In the genomic region with DNA sequence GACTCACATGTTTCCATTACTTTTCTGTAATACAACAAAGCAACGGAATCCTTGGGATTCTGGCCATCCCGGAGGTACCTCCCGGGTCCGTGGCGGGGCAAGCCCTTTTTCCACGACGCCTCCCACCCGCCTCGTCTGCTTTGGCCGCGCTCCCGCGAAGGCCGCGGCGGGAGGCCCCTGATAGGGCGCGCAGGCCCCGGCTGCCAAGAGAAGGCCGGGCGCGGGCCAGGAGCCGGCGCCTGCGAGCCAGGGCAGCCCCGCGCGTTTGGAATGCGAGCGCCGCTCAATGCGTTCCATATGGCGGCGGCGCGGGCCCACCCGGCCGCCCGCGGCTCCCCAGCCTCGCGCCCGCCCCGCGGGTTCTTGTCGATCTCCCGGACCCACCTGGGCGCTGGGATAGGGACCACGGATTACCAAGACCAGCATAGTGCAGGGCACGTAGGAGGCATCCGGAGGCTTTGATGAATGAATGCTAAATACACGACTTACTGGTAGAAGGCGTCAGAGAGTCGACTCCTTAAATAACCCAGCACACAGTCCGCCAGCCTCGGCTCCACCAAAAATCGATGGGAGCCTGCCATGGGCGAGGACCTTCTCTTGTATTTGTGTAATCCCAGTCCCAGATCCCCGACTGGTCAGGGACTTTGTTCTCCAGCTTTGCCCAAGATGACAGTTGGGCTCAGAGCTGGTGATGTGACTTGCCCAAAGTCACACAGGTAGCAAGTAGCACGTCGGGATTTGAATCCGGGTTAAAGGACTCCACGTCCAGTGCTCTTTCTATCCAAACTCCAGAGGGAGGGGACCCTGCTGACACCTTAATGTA, we compare ENCODE assay signal across 9 cellular contexts. TPM values are rescaled to one million over a fixed set of nuclear protein-coding genes. Genes with fewer than 3 reads are reported as not detected.
DNase-seq lines count a peak whose midpoint lies in the region; ATAC-seq, FAIRE-seq and TF ChIP-seq lines count a peak whose summit lies in the region.
"Had no signal": no experiment of that assay in that cellular context is flagged by ENCODE, and none has a peak within 500 bp of the region (broad histone marks: within the 10 kb centered on the region; RNA-seq: fewer than 3 reads in every experiment).

No MANE protein-coding gene starts in this region.

- no TSS peak for BruUV-seq in GM12878 (replicated peaks; lab: Mats Ljungman, UMichigan)

- no peak overlapping the region for H3K4me3 ChIP-seq in GM12878
- peak overlapping the region; percentile 36 for H3K4me3 ChIP-seq in suprapubic skin

- FAIRE-seq in GM12878 (lab: Jason Lieb, UNC): no peak

- in situ Hi-C loops in GM12878 (cut with MboI): no loop called here

- 97% methylated on average over 51 of the region's 63 CpGs for WGBS in GM12878 (ENCODE audit: insufficient coverage, insufficient replicate concordance, low lambda C conversion rate, missing lambda C conversion rate)
- WGBS in suprapubic skin: 38% methylated on average over 22 of the region's 63 CpGs

- H3K9me3 ChIP-seq in GM12878 (replicated peaks; ENCODE audit: control insufficient read depth, insufficient read depth, low read length) (no peaks in the 10 kb centered on the region), suprapubic skin (no peaks in the 10 kb centered on the region)

- H3K4me1 Mint-ChIP-seq in activated CD4-positive, alpha-beta T cell treated with anti-CD3 and anti-CD28 coated beads, Interleukin-2, amount 10 ng/mL, durations not matched to agents 24 days and 14 days: peaks cover 79% of the 10 kb centered on the region

- POLR2A ChIA-PET in GM12878 (lab: Charles Lee): interaction anchor here (1.2 to 15.6 kb wide), 6 partner anchors 8 to 34 kb away, joined by 3 to 383 read pairs (median 12); a partner anchor contains a TSS

- no peaks in the 10 kb centered on the region for H3K27me3 Mint-ChIP-seq in activated CD4-positive, alpha-beta T cell treated with anti-CD3 and anti-CD28 coated beads, Interleukin-2, amount 10 ng/mL, durations not matched to agents 24 days and 14 days

- TF ChIP-seq RAD21 in GM12878 (IDR thresholded peaks at IDR 0.05; ENCODE audit: insufficient read depth, low read depth, low read length): no peak

- no peak for DNase-seq in activated CD4-positive, alpha-beta T cell treated with anti-CD3 and anti-CD28 coated beads, Interleukin-2, amount 10 ng/mL, durations not matched to agents 24 days and 14 days
- DNase-seq in activated CD4-positive, alpha-beta T cell treated with anti-CD3 and anti-CD28 coated beads, Interleukin-2, amount 50 U/mL, for 4 hours: no peak
- DNase-seq in GM12878 (ENCODE audit: low read depth, low spot score): no peak
- peak; percentile 81 for DNase-seq in iPS-NIHi11 (ENCODE audit: low spot score)
- no peak for DNase-seq in suprapubic skin (ENCODE audit: low spot score in 2 of 2)
- DNase-seq in D341Med (ENCODE audit: low spot score): no peak
- no peak for DNase-seq in NCI-H1930 (lab: John Stamatoyannopoulos, UW)
- DNase-seq: stimulated activated CD4-positive, alpha-beta T cell treated with anti-CD3 and anti-CD28 coated beads, Interleukin-1b, Interleukin-23, amount 100 ng/mL, for 48 hours had no signal

- ATAC-seq in GM12878 (no peak), HG02970 (IDR thresholded peaks at IDR 0.05; ENCODE audit: low FRiP score, unreplicated experiment) (no peak)

- SMC1A ChIA-PET in GM12878 (lab: Charles Lee; ENCODE audit: uncharacterized antibody, unreplicated experiment): interaction anchor here (0.6 to 23.6 kb wide), 7 partner anchors 10 to 303 kb away, joined by 3 to 522 read pairs (median 4); a partner anchor contains a TSS

- CTCF ChIA-PET in GM12878 (lab: Yijun Ruan, JAX): interaction anchor here (1.3 to 2.3 kb wide), 5 partner anchors 13 to 41 kb away, joined by 3 to 8 read pairs (median 4); no protein-coding TSS in a partner anchor

- H3K27ac Mint-ChIP-seq in activated CD4-positive, alpha-beta T cell treated with anti-CD3 and anti-CD28 coated beads, Interleukin-2, amount 10 ng/mL, durations not matched to agents 24 days and 14 days: peak overlapping the region; percentile 99

- H3K4me3 Mint-ChIP-seq in activated CD4-positive, alpha-beta T cell treated with anti-CD3 and anti-CD28 coated beads, Interleukin-2, amount 10 ng/mL, durations not matched to agents 24 days and 14 days: no peak overlapping the region

- peaks cover 41% of the 10 kb centered on the region for H3K36me3 Mint-ChIP-seq in activated CD4-positive, alpha-beta T cell treated with anti-CD3 and anti-CD28 coated beads, Interleukin-2, amount 10 ng/mL, durations not matched to agents 24 days and 14 days (ENCODE audit: low read depth)

- intact Hi-C loops in activated CD4-positive, alpha-beta T cell treated with anti-CD3 and anti-CD28 coated beads, Interleukin-2, amount 10 ng/mL, durations not matched to agents 24 days and 14 days (cut with micrococcal nuclease): loop anchor here (5.0 kb wide), 1 partner anchor 137 kb away; no protein-coding TSS in a partner anchor
- intact Hi-C loops in GM12878 (cut with micrococcal nuclease; ENCODE audit: unreplicated experiment): no loop called here

- peak; percentile 39 for TF ChIP-seq POLR2A in GM12878 (IDR thresholded peaks at IDR 0.05; ENCODE audit: low read depth, low read length)
- TF ChIP-seq POLR2A in suprapubic skin (IDR thresholded peaks at IDR 0.05): no peak

- H3K9ac ChIP-seq in GM12878 (ENCODE audit: control insufficient read depth, insufficient read depth, low read length): no peak overlapping the region

- no peaks in the 10 kb centered on the region for H4K20me1 ChIP-seq in GM12878 (ENCODE audit: control insufficient read depth, insufficient read depth)

- H3K4me1 ChIP-seq in GM12878 (ENCODE audit: control insufficient read depth, insufficient read depth, low read length) (peaks cover 67% of the 10 kb centered on the region), suprapubic skin (peaks cover 25% of the 10 kb centered on the region)

- no peak overlapping the region for H2AFZ ChIP-seq in GM12878 (ENCODE audit: control insufficient read depth, low read depth, low read length)

- RAD21 ChIA-PET in GM12878 (lab: Charles Lee; ENCODE audit: unreplicated experiment): interaction anchor here (0.6 to 8.7 kb wide), 9 partner anchors 8 to 101 kb away, joined by 3 to 104 read pairs (median 6); a partner anchor contains a TSS

- no peak overlapping the region for H3K27ac ChIP-seq in GM12878 (ENCODE audit: control insufficient read depth, insufficient read depth)
- peak overlapping the region; percentile 71 for H3K27ac ChIP-seq in suprapubic skin

- H3K9me3 Mint-ChIP-seq in activated CD4-positive, alpha-beta T cell treated with anti-CD3 and anti-CD28 coated beads, Interleukin-2, amount 10 ng/mL, durations not matched to agents 24 days and 14 days: no peaks in the 10 kb centered on the region

- H3K36me3 ChIP-seq in GM12878 (ENCODE audit: control insufficient read depth in 2 of 2, insufficient read depth in 2 of 2, low read length in 1 of 2) (no peaks in the 10 kb centered on the region), suprapubic skin (no peaks in the 10 kb centered on the region)

- no peak for TF ChIP-seq EP300 in GM12878 (IDR thresholded peaks at IDR 0.05; ENCODE audit: borderline replicate concordance in 1 of 2, control insufficient read depth in 1 of 2, low read depth in 2 of 2, low read length in 2 of 2)
- TF ChIP-seq EP300 in suprapubic skin (IDR thresholded peaks at IDR 0.05): no peak

- H3K27me3 ChIP-seq in GM12878 (replicated peaks in 1 of 2; ENCODE audit: control insufficient read depth in 2 of 2, insufficient read depth in 2 of 2, low read length in 1 of 2) (no peaks in the 10 kb centered on the region), suprapubic skin (no peaks in the 10 kb centered on the region)

- no peak overlapping the region for H3K4me2 ChIP-seq in GM12878 (ENCODE audit: control insufficient read depth, insufficient read depth)

- H3K79me2 ChIP-seq in GM12878 (ENCODE audit: control insufficient read depth, insufficient read depth, low read length): no peaks in the 10 kb centered on the region

- no peak for TF ChIP-seq CTCF in GM12878 (IDR thresholded peaks at IDR 0.05 in 2 of 3, conservative IDR thresholded peaks at IDR 0.05 in 1 of 3; ENCODE audit: control insufficient read depth in 2 of 3, extremely low read depth in 1 of 3, insufficient read depth in 1 of 3, low read depth in 3 of 3, low read length in 3 of 3)
- TF ChIP-seq CTCF in suprapubic skin (IDR thresholded peaks at IDR 0.05): no peak

RNA-seq across cellular contexts. Expression of a gene that starts 17.6 kb away (rescaled TPM):
- total RNA-seq in activated CD4-positive, alpha-beta T cell treated with anti-CD3 and anti-CD28 coated beads, Interleukin-2, amount 10 ng/mL, durations not matched to agents 24 days and 14 days: 132 and 144 TPM in 2 replicates
- 127 and 130 TPM in 2 replicates for total RNA-seq in GM12878 (2013; cell fraction: nucleolus; rRNA removed)
- 74.9 and 81.1 TPM in 2 replicates for total RNA-seq in GM12878 (2014; rRNA removed)
- 63.1 and 74.8 TPM in 2 replicates for total RNA-seq in GM12878 (2014; rRNA removed; fragmentation: Illumina TruSeq; extraction: Trizol)
- total RNA-seq in GM12878 (2021): 116 and 133 TPM in 2 replicates
- polyA plus RNA-seq in GM12878 (2011; ENCODE audit: low read depth): 38.7 TPM
- 45.5 and 71.1 TPM in 2 replicates for polyA plus RNA-seq in GM12878 (2011; rRNA removed)
- polyA plus RNA-seq in GM12878 (2011; cell fraction: cytosol; rRNA removed): 118 and 119 TPM in 2 replicates
- 334 and 350 TPM in 2 replicates for polyA plus RNA-seq in GM12878 (2011; cell fraction: nucleus; rRNA removed)
- 63.6 and 78.6 TPM in 2 replicates for polyA plus RNA-seq in GM12878 (2012)
- polyA plus RNA-seq in GM12878 (2014; fragmentation: Illumina TruSeq; extraction: Trizol): 64.7 and 94.2 TPM in 2 replicates
- polyA plus RNA-seq in GM12878 (2014; fragmentation: Nextera tagmentation; extraction: Ambion mirVana): 10 to 100 TPM; 26.0 to 50.2 TPM
- 98.6 and 106 TPM in 2 replicates for polyA plus RNA-seq in GM12878 (2014; rRNA removed)
- polyA plus RNA-seq in GM12878 (2016; fragmentation: Nextera tagmentation; extraction: Ambion mirVana): 100 to 1,000 TPM in 1 of 2 experiments, 10 to 100 TPM in 1; 97.9 to 113 TPM
- polyA minus RNA-seq in GM12878 (2011; rRNA and poly(A)+ RNA removed): 85.9 and 103 TPM in 2 replicates
- 31.7 and 47.3 TPM in 2 replicates for polyA minus RNA-seq in GM12878 (2011; cell fraction: cytosol; rRNA and poly(A)+ RNA removed)
- polyA minus RNA-seq in GM12878 (2011; cell fraction: nucleus; rRNA and poly(A)+ RNA removed): 69.5 and 128 TPM in 2 replicates
- total RNA-seq in suprapubic skin: 10 to 100 TPM; 11.3 to 15.5 (median 13.8) TPM

RNA-seq across cellular contexts. Expression of a gene that starts 32.0 kb away (rescaled TPM):
- total RNA-seq in activated CD4-positive, alpha-beta T cell treated with anti-CD3 and anti-CD28 coated beads, Interleukin-2, amount 10 ng/mL, durations not matched to agents 24 days and 14 days: 164 and 166 TPM in 2 replicates
- 317 and 349 TPM in 2 replicates for total RNA-seq in GM12878 (2013; cell fraction: nucleolus; rRNA removed)
- total RNA-seq in GM12878 (2014; rRNA removed): 144 and 153 TPM in 2 replicates
- 111 and 116 TPM in 2 replicates for total RNA-seq in GM12878 (2014; rRNA removed; fragmentation: Illumina TruSeq; extraction: Trizol)
- 163 and 164 TPM in 2 replicates for total RNA-seq in GM12878 (2021)
- 44.2 TPM for polyA plus RNA-seq in GM12878 (2011; ENCODE audit: low read depth)
- 106 and 147 TPM in 2 replicates for polyA plus RNA-seq in GM12878 (2011; rRNA removed)
- 186 and 209 TPM in 2 replicates for polyA plus RNA-seq in GM12878 (2011; cell fraction: cytosol; rRNA removed)
- polyA plus RNA-seq in GM12878 (2011; cell fraction: nucleus; rRNA removed): 205 and 241 TPM in 2 replicates
- polyA plus RNA-seq in GM12878 (2012): 65.1 and 86.6 TPM in 2 replicates
- polyA plus RNA-seq in GM12878 (2014; fragmentation: Illumina TruSeq; extraction: Trizol): 82.8 and 140 TPM in 2 replicates
- 10 to 100 TPM; 13.8 to 16.6 TPM for polyA plus RNA-seq in GM12878 (2014; fragmentation: Nextera tagmentation; extraction: Ambion mirVana)
- 153 and 156 TPM in 2 replicates for polyA plus RNA-seq in GM12878 (2014; rRNA removed)
- polyA plus RNA-seq in GM12878 (2016; fragmentation: Nextera tagmentation; extraction: Ambion mirVana): 10 to 100 TPM; 69.6 to 79.5 TPM
- 194 and 283 TPM in 2 replicates for polyA minus RNA-seq in GM12878 (2011; rRNA and poly(A)+ RNA removed)
- polyA minus RNA-seq in GM12878 (2011; cell fraction: cytosol; rRNA and poly(A)+ RNA removed): 61.2 and 66.6 TPM in 2 replicates
- 99.3 and 141 TPM in 2 replicates for polyA minus RNA-seq in GM12878 (2011; cell fraction: nucleus; rRNA and poly(A)+ RNA removed)
- 10 to 100 TPM in 1 of 4 donors, 1 to 10 TPM in 3; 3.5 to 12.2 (median 7.5) TPM for total RNA-seq in suprapubic skin

RNA-seq across cellular contexts. Expression of a gene that starts 51.9 kb away (rescaled TPM):
- total RNA-seq in activated CD4-positive, alpha-beta T cell treated with anti-CD3 and anti-CD28 coated beads, Interleukin-2, amount 10 ng/mL, durations not matched to agents 24 days and 14 days: 58.1 and 63.7 TPM in 2 replicates
- total RNA-seq in GM12878 (2013; cell fraction: nucleolus; rRNA removed): 17.9 and 18.6 TPM in 2 replicates
- total RNA-seq in GM12878 (2014; rRNA removed) (19.9 and 20.8 TPM in 2 replicates), GM12878 (2014; rRNA removed; fragmentation: Illumina TruSeq; extraction: Trizol) (20.9 and 23.1 TPM in 2 replicates), GM12878 (2021) (34.4 and 47.7 TPM in 2 replicates), suprapubic skin (10 to 100 TPM; 30.7 to 47.7 (median 33.0) TPM)
- polyA plus RNA-seq in GM12878 (2011; ENCODE audit: low read depth): 7.3 TPM
- polyA plus RNA-seq in GM12878 (2011; rRNA removed) (19.0 and 26.6 TPM in 2 replicates), GM12878 (2014; fragmentation: Illumina TruSeq; extraction: Trizol) (31.8 and 41.4 TPM in 2 replicates), GM12878 (2014; fragmentation: Nextera tagmentation; extraction: Ambion mirVana) (10 to 100 TPM in 1 of 2 experiments, 1 to 10 TPM in 1; 8.8 to 11.4 TPM), GM12878 (2014; rRNA removed) (21.6 and 27.1 TPM in 2 replicates), GM12878 (2016; fragmentation: Nextera tagmentation; extraction: Ambion mirVana) (10 to 100 TPM; 35.9 to 40.4 TPM)
- 9.0 and 9.6 TPM in 2 replicates for polyA plus RNA-seq in GM12878 (2011; cell fraction: cytosol; rRNA removed)
- 4.9 and 7.6 TPM in 2 replicates for polyA plus RNA-seq in GM12878 (2011; cell fraction: nucleus; rRNA removed)
- polyA plus RNA-seq in GM12878 (2012): 11.2 and 13.3 TPM in 2 replicates
- polyA minus RNA-seq in GM12878 (2011; rRNA and poly(A)+ RNA removed): 9.0 and 10.4 TPM in 2 replicates
- 10.7 and 19.0 TPM in 2 replicates for polyA minus RNA-seq in GM12878 (2011; cell fraction: cytosol; rRNA and poly(A)+ RNA removed)
- polyA minus RNA-seq in GM12878 (2011; cell fraction: nucleus; rRNA and poly(A)+ RNA removed): 5.8 and 6.3 TPM in 2 replicates

Comparison
In these comparisons a context has a peak if more than half of its experiments do, and no peak if none do; other contexts are left out.
1. RNA of a gene that starts 32.0 kb away (total RNA-seq): 164 to 166 TPM in activated CD4-positive, alpha-beta T cell treated with anti-CD3 and anti-CD28 coated beads, Interleukin-2, amount 10 ng/mL, durations not matched to agents 24 days and 14 days and 111 to 349 TPM in GM12878; 3.5 to 12.2 TPM in suprapubic skin; every median in the first group is over 4 times any median in the second.